ENCODE assay signal across 8 cellular contexts in the genomic region with DNA sequence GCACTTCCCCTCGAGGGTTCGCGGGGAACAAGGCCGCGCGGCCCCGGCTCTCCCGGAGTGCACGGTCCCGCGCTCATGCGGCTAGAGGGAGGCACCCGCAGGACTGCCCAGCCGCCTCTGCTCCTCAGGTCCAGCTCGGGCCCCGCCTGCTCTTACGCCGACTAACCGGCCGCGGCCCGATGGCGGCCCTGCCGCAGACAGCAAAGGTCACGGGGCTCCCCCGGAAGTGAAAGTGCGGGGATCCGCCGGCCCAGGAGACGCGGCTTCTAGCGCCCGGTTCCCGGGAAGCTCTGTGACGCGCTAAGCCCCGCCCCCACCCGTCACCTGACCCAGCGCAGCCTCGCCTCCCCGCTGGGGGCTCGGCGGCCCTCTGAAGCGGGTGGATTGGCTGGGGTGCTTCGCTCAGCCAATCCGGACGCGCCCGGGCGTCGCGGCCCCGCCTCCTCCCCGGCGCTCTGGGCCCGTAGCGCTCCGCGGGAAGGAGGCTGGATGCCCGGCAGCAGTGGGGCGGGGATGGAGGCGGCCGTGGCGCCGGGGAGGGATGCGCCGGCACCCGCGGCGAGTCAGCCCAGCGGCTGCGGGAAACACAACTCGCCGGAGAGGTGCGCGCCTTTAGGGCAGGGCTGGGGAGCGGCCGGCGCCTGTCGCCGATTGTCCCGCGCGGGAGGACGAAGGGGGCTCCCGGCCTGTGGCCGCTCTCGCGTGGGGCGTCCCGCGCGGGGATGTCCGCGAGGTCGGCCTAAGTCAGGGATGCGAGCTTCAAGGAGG. TPM values are rescaled to one million over a fixed set of nuclear protein-coding genes. Genes with fewer than 3 reads are reported as not detected.
DNase-seq lines count a peak whose midpoint lies in the region; ATAC-seq lines count a peak whose summit lies in the region.

A gene with protein sequence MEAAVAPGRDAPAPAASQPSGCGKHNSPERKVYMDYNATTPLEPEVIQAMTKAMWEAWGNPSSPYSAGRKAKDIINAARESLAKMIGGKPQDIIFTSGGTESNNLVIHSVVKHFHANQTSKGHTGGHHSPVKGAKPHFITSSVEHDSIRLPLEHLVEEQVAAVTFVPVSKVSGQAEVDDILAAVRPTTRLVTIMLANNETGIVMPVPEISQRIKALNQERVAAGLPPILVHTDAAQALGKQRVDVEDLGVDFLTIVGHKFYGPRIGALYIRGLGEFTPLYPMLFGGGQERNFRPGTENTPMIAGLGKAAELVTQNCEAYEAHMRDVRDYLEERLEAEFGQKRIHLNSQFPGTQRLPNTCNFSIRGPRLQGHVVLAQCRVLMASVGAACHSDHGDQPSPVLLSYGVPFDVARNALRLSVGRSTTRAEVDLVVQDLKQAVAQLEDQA (plus strand): TSS at position 460 of the 768 bp plus-strand sequence. CDS start 54 bp downstream, at position 514.

- peak; percentile 94 for ATAC-seq in GM21825 (IDR thresholded peaks at IDR 0.05; ENCODE audit: unreplicated experiment)
- ATAC-seq in naive thymus-derived CD4-positive, alpha-beta T cell, result peak; percentile 99
- ATAC-seq in stimulated activated naive B cell treated with anti-CD40 and anti-IgM and Interleukin-4, amounts not matched to agents 10 μg/mL and 1 μg/mL and 100 μg/mL, for 72 hours (replicated peaks), result peak; percentile 95 to 96

- peak within 1 kb of the TSS; percentile 91 for H3K27ac Mint-ChIP-seq in activated T-helper 1 cell treated with anti-CD3 and anti-CD28 coated beads, Interleukin-12 subunit alpha, Interleukin-12 subunit beta, Interleukin-2, Interleukin-4 antibody, amounts not matched to agents 30 ng/mL and 10 ng/mL and 1 ng/mL, durations not matched to agents 14 hours and 24 hours and 36 hours
- peak within 1 kb of the TSS; percentile 80 to 93 (median 90) for H3K27ac Mint-ChIP-seq in naive thymus-derived CD4-positive, alpha-beta T cell
- peak within 1 kb of the TSS; percentile 97 for H3K27ac Mint-ChIP-seq in stimulated activated naive B cell treated with anti-CD40 and anti-IgM and Interleukin-4, amounts not matched to agents 10 μg/mL and 1 μg/mL and 100 μg/mL, for 72 hours

- no peaks in the 10 kb centered on the region for H3K9me3 Mint-ChIP-seq in activated T-helper 1 cell treated with anti-CD3 and anti-CD28 coated beads, Interleukin-12 subunit alpha, Interleukin-12 subunit beta, Interleukin-2, Interleukin-4 antibody, amounts not matched to agents 30 ng/mL and 10 ng/mL and 1 ng/mL, durations not matched to agents 14 hours and 24 hours and 36 hours
- H3K9me3 Mint-ChIP-seq in naive thymus-derived CD4-positive, alpha-beta T cell, result peaks cover 0 to 5% (median 0%) of the 10 kb centered on the region in 11 donors
- H3K9me3 Mint-ChIP-seq in stimulated activated naive B cell treated with anti-CD40 and anti-IgM and Interleukin-4, amounts not matched to agents 10 μg/mL and 1 μg/mL and 100 μg/mL, for 72 hours, result peaks cover 3% of the 10 kb centered on the region in 2 donors

- peaks cover 25% of the 10 kb centered on the region for H3K36me3 Mint-ChIP-seq in activated T-helper 1 cell treated with anti-CD3 and anti-CD28 coated beads, Interleukin-12 subunit alpha, Interleukin-12 subunit beta, Interleukin-2, Interleukin-4 antibody, amounts not matched to agents 30 ng/mL and 10 ng/mL and 1 ng/mL, durations not matched to agents 14 hours and 24 hours and 36 hours (ENCODE audit: low read depth)
- H3K36me3 Mint-ChIP-seq in naive thymus-derived CD4-positive, alpha-beta T cell, result peaks cover 0 to 25% (median 8%) of the 10 kb centered on the region in 5 donors
- peaks cover 13 to 30% of the 10 kb centered on the region in 2 donors for H3K36me3 Mint-ChIP-seq in stimulated activated naive B cell treated with anti-CD40 and anti-IgM and Interleukin-4, amounts not matched to agents 10 μg/mL and 1 μg/mL and 100 μg/mL, for 72 hours

- H3K4me1 Mint-ChIP-seq in activated T-helper 1 cell treated with anti-CD3 and anti-CD28 coated beads, Interleukin-12 subunit alpha, Interleukin-12 subunit beta, Interleukin-2, Interleukin-4 antibody, amounts not matched to agents 30 ng/mL and 10 ng/mL and 1 ng/mL, durations not matched to agents 14 hours and 24 hours and 36 hours (ENCODE audit: low read depth), result peaks cover 62% of the 10 kb centered on the region
- peaks cover 24 to 57% (median 37%) of the 10 kb centered on the region in 7 donors for H3K4me1 Mint-ChIP-seq in naive thymus-derived CD4-positive, alpha-beta T cell
- peaks cover 23 to 42% of the 10 kb centered on the region in 2 donors for H3K4me1 Mint-ChIP-seq in stimulated activated naive B cell treated with anti-CD40 and anti-IgM and Interleukin-4, amounts not matched to agents 10 μg/mL and 1 μg/mL and 100 μg/mL, for 72 hours

- CTCF ChIA-PET in naive thymus-derived CD4-positive, alpha-beta T cell (lab: Charles Lee), result no interaction called here

- DNase-seq in DMS79 treated with DMSO at 0.1 percent for 48 hours (lab: John Stamatoyannopoulos, UW), result peak; percentile 87
- DNase-seq in Kasumi-1 (lab: John Stamatoyannopoulos, UW), result peak; percentile 63 to 82
- peak; percentile 97 for DNase-seq in RPMI7951 (ENCODE audit: low read depth)
- DNase-seq in activated T-helper 1 cell treated with anti-CD3 and anti-CD28 coated beads, Interleukin-12 subunit alpha, Interleukin-12 subunit beta, Interleukin-2, Interleukin-4 antibody, amounts not matched to agents 30 ng/mL and 10 ng/mL and 1 ng/mL, durations not matched to agents 14 hours and 24 hours and 36 hours (ENCODE audit: low spot score), result peak; percentile 93
- DNase-seq in fibroblast of gingiva (ENCODE audit: low read depth), result peak; percentile 98
- DNase-seq in naive thymus-derived CD4-positive, alpha-beta T cell, result peak; percentile 86 to 95 (median 93)
- DNase-seq in stimulated activated naive B cell treated with anti-CD40 and anti-IgM and Interleukin-4, amounts not matched to agents 10 μg/mL and 1 μg/mL and 100 μg/mL, for 72 hours, result peak; percentile 94

- H3K4me3 ChIP-seq in naive thymus-derived CD4-positive, alpha-beta T cell (ENCODE audit: low read length), result peak within 1 kb of the TSS; percentile 96

- H3K4me3 Mint-ChIP-seq in activated T-helper 1 cell treated with anti-CD3 and anti-CD28 coated beads, Interleukin-12 subunit alpha, Interleukin-12 subunit beta, Interleukin-2, Interleukin-4 antibody, amounts not matched to agents 30 ng/mL and 10 ng/mL and 1 ng/mL, durations not matched to agents 14 hours and 24 hours and 36 hours, result peak within 1 kb of the TSS; percentile 90
- peak within 1 kb of the TSS; percentile 85 to 98 (median 88) for H3K4me3 Mint-ChIP-seq in naive thymus-derived CD4-positive, alpha-beta T cell
- peak within 1 kb of the TSS; percentile 86 to 91 for H3K4me3 Mint-ChIP-seq in stimulated activated naive B cell treated with anti-CD40 and anti-IgM and Interleukin-4, amounts not matched to agents 10 μg/mL and 1 μg/mL and 100 μg/mL, for 72 hours

- peaks cover 0 to 3% of the 10 kb centered on the region in 2 donors for H3K27me3 ChIP-seq in naive thymus-derived CD4-positive, alpha-beta T cell (ENCODE audit: control insufficient read depth in 2 of 2, insufficient read depth in 2 of 2, low read length in 2 of 2)

- POLR2A ChIA-PET in naive thymus-derived CD4-positive, alpha-beta T cell (lab: Charles Lee), result interaction anchor here (1.0 to 2.1 kb wide), 4 partner anchors 9 to 142 kb away, joined by 3 to 9 read pairs (median 4); partner anchors contain the start of gene ILKAP

- peaks cover 0 to 4% (median 0%) of the 10 kb centered on the region in 3 experiments for H3K36me3 ChIP-seq in naive thymus-derived CD4-positive, alpha-beta T cell (ENCODE audit: control insufficient read depth in 2 of 3, insufficient read depth in 3 of 3, low read length in 3 of 3)

- H3K9me3 ChIP-seq in naive thymus-derived CD4-positive, alpha-beta T cell (ENCODE audit: control insufficient read depth in 2 of 3, low read length in 3 of 3), result no peaks in the 10 kb centered on the region

- peaks cover 5 to 12% of the 10 kb centered on the region in 2 donors for H3K4me1 ChIP-seq in naive thymus-derived CD4-positive, alpha-beta T cell (ENCODE audit: control insufficient read depth in 2 of 2, insufficient read depth in 2 of 2, low read length in 2 of 2)

- H3K27ac ChIP-seq in naive thymus-derived CD4-positive, alpha-beta T cell (ENCODE audit: low read depth, low read length), result peak within 1 kb of the TSS; percentile 85

- H3K27me3 Mint-ChIP-seq in activated T-helper 1 cell treated with anti-CD3 and anti-CD28 coated beads, Interleukin-12 subunit alpha, Interleukin-12 subunit beta, Interleukin-2, Interleukin-4 antibody, amounts not matched to agents 30 ng/mL and 10 ng/mL and 1 ng/mL, durations not matched to agents 14 hours and 24 hours and 36 hours (ENCODE audit: insufficient read depth), result peaks cover 7% of the 10 kb centered on the region
- H3K27me3 Mint-ChIP-seq in naive thymus-derived CD4-positive, alpha-beta T cell, result peaks cover 3 to 16% (median 13%) of the 10 kb centered on the region in 5 donors
- peaks cover 9 to 11% of the 10 kb centered on the region in 2 donors for H3K27me3 Mint-ChIP-seq in stimulated activated naive B cell treated with anti-CD40 and anti-IgM and Interleukin-4, amounts not matched to agents 10 μg/mL and 1 μg/mL and 100 μg/mL, for 72 hours

- intact Hi-C loops in activated T-helper 1 cell treated with anti-CD3 and anti-CD28 coated beads, Interleukin-12 subunit alpha, Interleukin-12 subunit beta, Interleukin-2, Interleukin-4 antibody, amounts not matched to agents 30 ng/mL and 10 ng/mL and 1 ng/mL, durations not matched to agents 14 hours and 24 hours and 36 hours (cut with micrococcal nuclease), result loop anchor here (1.0 to 5.0 kb wide), 11 partner anchors 36 to 388 kb away; partner anchors contain the start of genes HES6, ILKAP, PER2 and RAMP1
- intact Hi-C loops in naive thymus-derived CD4-positive, alpha-beta T cell (cut with micrococcal nuclease), result loop anchor here (1.0 to 5.0 kb wide), 11 partner anchors 62 to 628 kb away; partner anchors contain the start of genes ILKAP (in 2 of the 2), PER2 (in 2 of the 2) and TRAF3IP1 (in 1 of the 2)

RNA-seq across cellular contexts. Expression of the gene that starts here (rescaled TPM):
- total RNA-seq in RPMI7951 (2014; rRNA removed; shearing (Covaris generic)), result 13.3 and 21.5 TPM in 2 replicates
- 109 and 119 TPM in 2 replicates for total RNA-seq in activated T-helper 1 cell treated with anti-CD3 and anti-CD28 coated beads, Interleukin-12 subunit alpha, Interleukin-12 subunit beta, Interleukin-2, Interleukin-4 antibody, amounts not matched to agents 30 ng/mL and 10 ng/mL and 1 ng/mL, durations not matched to agents 14 hours and 24 hours and 36 hours
- total RNA-seq in naive thymus-derived CD4-positive, alpha-beta T cell, result 10 to 100 TPM; 16.1 to 47.3 (median 29.1) TPM
- 10 to 100 TPM; 12.2 to 14.1 TPM for polyA plus RNA-seq in naive thymus-derived CD4-positive, alpha-beta T cell

Comparison
In these comparisons a context has a peak if more than half of its experiments do, and no peak if none do; other contexts are left out.
1. Peak in every context shown above with its lines: DNase-seq, ATAC-seq, H3K4me3 ChIP-seq and H3K27ac ChIP-seq.